ENCODE assay signal across 8 cellular contexts in genomic region chr16:27174007-27174406, GRCh38. TPM values are rescaled to one million over a fixed set of nuclear protein-coding genes. Genes with fewer than 3 reads are reported as not detected.
DNase-seq lines count a peak whose midpoint lies in the region; ATAC-seq and TF ChIP-seq lines count a peak whose summit lies in the region.

No MANE protein-coding gene starts in this region.

- TF ChIP-seq EP300 in SK-N-SH (IDR thresholded peaks at IDR 0.05; ENCODE audit: borderline replicate concordance in 1 of 2, low read depth in 1 of 2, low read length in 1 of 2) (peak in 1 of 2 experiments; percentile 53; a peak in 1 of 4 replicates), upper lobe of left lung (IDR thresholded peaks at IDR 0.05) (no peak)

- H2AFZ ChIP-seq in SK-N-SH (ENCODE audit: low read depth), result no peak overlapping the region

- TF ChIP-seq CTCF in SK-N-SH (IDR thresholded peaks at IDR 0.05) (no peak), colonic mucosa (IDR thresholded peaks at IDR 0.05) (no peak), upper lobe of left lung (IDR thresholded peaks at IDR 0.05) (no peak)

- TF ChIP-seq RAD21 in SK-N-SH (IDR thresholded peaks at IDR 0.05; ENCODE audit: low read length), result no peak; the same call in 1 of the 2 replicates

- no peak for ATAC-seq in SK-N-SH treated with all-trans-retinoic acid at 6 μM for 48 hours
- no peak for ATAC-seq in upper lobe of left lung (ENCODE audit: low FRiP score in 2 of 2)

- H3K4me1 ChIP-seq in SK-N-SH (ENCODE audit: control insufficient read depth in 1 of 2, insufficient read depth in 2 of 2, low read depth in 1 of 2, low read length in 1 of 2), result peaks cover 0 to 12% of the 10 kb centered on the region in 2 experiments; a peak in 2 of 4 replicates
- no peaks in the 10 kb centered on the region for H3K4me1 ChIP-seq in colonic mucosa
- peaks cover 0 to under 1% (median 0%) of the 10 kb centered on the region in 4 donors for H3K4me1 ChIP-seq in upper lobe of left lung

- TF ChIP-seq POLR2A in upper lobe of left lung (IDR thresholded peaks at IDR 0.05), result no peak

- no peaks in the 10 kb centered on the region for H3K9me2 ChIP-seq in SK-N-SH

- DNase-seq in SK-N-SH (peak; percentile 52), colonic mucosa (no peak), upper lobe of left lung (peak; percentile 22 to 37), kidney glomerular epithelial cell (lab: John Stamatoyannopoulos, UW) (no peak), SW 1271 (lab: John Stamatoyannopoulos, UW) (no peak), ureter (ENCODE audit: low spot score) (no peak)
- peak; percentile 37 for DNase-seq in activated CD4-positive, CD25-positive, alpha-beta regulatory T cell treated with anti-CD3 and anti-CD28 coated beads, Interleukin-2, amount 50 U/mL, for 72 hours

- no peaks in the 10 kb centered on the region for H4K20me1 ChIP-seq in SK-N-SH (ENCODE audit: insufficient read depth)

- H3K36me3 ChIP-seq in SK-N-SH (replicated peaks in 1 of 2; ENCODE audit: control insufficient read depth in 1 of 2, insufficient read depth in 2 of 2, low read length in 1 of 2) (no peaks in the 10 kb centered on the region), colonic mucosa (no peaks in the 10 kb centered on the region), upper lobe of left lung (no peaks in the 10 kb centered on the region)

- no peaks in the 10 kb centered on the region for H3K9me3 ChIP-seq in SK-N-SH
- H3K9me3 ChIP-seq in colonic mucosa, result no peaks in the 10 kb centered on the region
- H3K9me3 ChIP-seq in upper lobe of left lung, result no peaks in the 10 kb centered on the region

- no peak overlapping the region for H3K9ac ChIP-seq in SK-N-SH
- peak overlapping the region; percentile 9 to 14 for H3K9ac ChIP-seq in colonic mucosa (ENCODE audit: low read depth in 2 of 2, low read length in 2 of 2)

- WGBS in SK-N-SH (ENCODE audit: low lambda C conversion rate), result 13% methylated on average over 7 of the region's 8 CpGs
- 17 to 19% methylated on average over 3 to 8 of the region's 8 CpGs for WGBS in upper lobe of left lung, 2 donors

- intact Hi-C loops in colonic mucosa (cut with DNase I), result no loop called here

- H3F3A ChIP-seq in SK-N-SH (replicated peaks; ENCODE audit: insufficient read depth), result peaks cover 9% of the 10 kb centered on the region

- H3K4me2 ChIP-seq in SK-N-SH, result no peak overlapping the region

- peak overlapping the region in 1 of 2 experiments; percentile 61; a peak in 2 of 4 replicates for H3K27ac ChIP-seq in SK-N-SH (ENCODE audit: low read depth in 2 of 2, low read length in 1 of 2)
- H3K27ac ChIP-seq in colonic mucosa, result no peak overlapping the region
- no peak overlapping the region for H3K27ac ChIP-seq in upper lobe of left lung

- H3K27me3 ChIP-seq in SK-N-SH (ENCODE audit: insufficient read depth), result no peaks in the 10 kb centered on the region
- H3K27me3 ChIP-seq in colonic mucosa, result no peaks in the 10 kb centered on the region
- no peaks in the 10 kb centered on the region for H3K27me3 ChIP-seq in upper lobe of left lung

- no peak overlapping the region for H3K4me3 ChIP-seq in SK-N-SH (ENCODE audit: low read depth in 2 of 2, low read length in 1 of 2)
- H3K4me3 ChIP-seq in colonic mucosa, result no peak overlapping the region
- H3K4me3 ChIP-seq in upper lobe of left lung, result no peak overlapping the region

- POLR2A ChIA-PET in SK-N-SH (lab: Yijun Ruan, JAX), result interaction anchor here (1.5 kb wide), 1 partner anchor 30 kb away, joined by 6 read pairs; the partner anchor contains the start of gene KDM8

- CTCF ChIA-PET in SK-N-SH (lab: Yijun Ruan, JAX), result interaction anchor here (0.7 to 8.5 kb wide), 8 partner anchors 11 to 283 kb away, joined by 3 to 68 read pairs (median 4); no protein-coding TSS in a partner anchor

- H3K79me2 ChIP-seq in SK-N-SH (ENCODE audit: insufficient read depth), result no peaks in the 10 kb centered on the region

TF ChIP-seq in SK-N-SH, 30 proteins besides CTCF, POLR2A, EP300 and RAD21:
- peak; percentile 29; the same call in 1 of the 2 replicates for TF ChIP-seq PBX3 (IDR thresholded peaks at IDR 0.05)
- TF ChIP-seq RCOR1 (IDR thresholded peaks at IDR 0.05; ENCODE audit: low read length), result peak; percentile 48; the same call in 1 of the 2 replicates
- TF ChIP-seq GATA2 (CRISPR knock-in tag; IDR thresholded peaks at IDR 0.05), result peak; percentile 89
- no peak for TF ChIP-seq MEF2A (IDR thresholded peaks at IDR 0.05; ENCODE audit: borderline replicate concordance, low read depth)
- TF ChIP-seq GABPA (IDR thresholded peaks at IDR 0.05; ENCODE audit: low read depth), result no peak
- TF ChIP-seq FOXJ3 (CRISPR knock-in tag; IDR thresholded peaks at IDR 0.05), result 0 out of 2 replicates have a peak, but pooled peaks have one; percentile 16
- TF ChIP-seq FOXM1 (IDR thresholded peaks at IDR 0.05; ENCODE audit: low read depth), result no peak
- no peak for TF ChIP-seq MXI1 (IDR thresholded peaks at IDR 0.05; ENCODE audit: low read depth, low read length)
TF ChIP-seq in SK-N-SH: peak in this region for 4.

TF ChIP-seq in SK-N-SH treated with all-trans-retinoic acid at 6 μM for 48 hours, 23 proteins besides CTCF, POLR2A, EP300 and RAD21 (continues in another document):
- TF ChIP-seq ZC3H10 (CRISPR knock-in tag; IDR thresholded peaks at IDR 0.05) (no peak), CREB5 (CRISPR knock-in tag; IDR thresholded peaks at IDR 0.05; ENCODE audit: low read depth) (no peak), ZNF70 (CRISPR knock-in tag; IDR thresholded peaks at IDR 0.05) (no peak), BACH2 (CRISPR knock-in tag; IDR thresholded peaks at IDR 0.05; ENCODE audit: borderline replicate concordance) (no peak), RARB (CRISPR knock-in tag; IDR thresholded peaks at IDR 0.05) (no peak), ZNF8 (CRISPR knock-in tag; IDR thresholded peaks at IDR 0.05) (no peak), PPARA (CRISPR knock-in tag; IDR thresholded peaks at IDR 0.05; ENCODE audit: borderline replicate concordance) (no peak), ARNTL (CRISPR knock-in tag; IDR thresholded peaks at IDR 0.05; ENCODE audit: borderline replicate concordance, low read depth) (no peak), ISL1 (CRISPR knock-in tag; IDR thresholded peaks at IDR 0.05) (no peak), SNAI2 (CRISPR knock-in tag; IDR thresholded peaks at IDR 0.05) (no peak), OSR1 (CRISPR knock-in tag; IDR thresholded peaks at IDR 0.05) (no peak), TOX (CRISPR knock-in tag; IDR thresholded peaks at IDR 0.05; ENCODE audit: borderline replicate concordance) (no peak), TCF4 (CRISPR knock-in tag; IDR thresholded peaks at IDR 0.05; ENCODE audit: borderline replicate concordance) (no peak), GLIS3 (CRISPR knock-in tag; IDR thresholded peaks at IDR 0.05) (no peak), ZFP3 (CRISPR knock-in tag; IDR thresholded peaks at IDR 0.05) (no peak)
- TF ChIP-seq, protein P1, sequence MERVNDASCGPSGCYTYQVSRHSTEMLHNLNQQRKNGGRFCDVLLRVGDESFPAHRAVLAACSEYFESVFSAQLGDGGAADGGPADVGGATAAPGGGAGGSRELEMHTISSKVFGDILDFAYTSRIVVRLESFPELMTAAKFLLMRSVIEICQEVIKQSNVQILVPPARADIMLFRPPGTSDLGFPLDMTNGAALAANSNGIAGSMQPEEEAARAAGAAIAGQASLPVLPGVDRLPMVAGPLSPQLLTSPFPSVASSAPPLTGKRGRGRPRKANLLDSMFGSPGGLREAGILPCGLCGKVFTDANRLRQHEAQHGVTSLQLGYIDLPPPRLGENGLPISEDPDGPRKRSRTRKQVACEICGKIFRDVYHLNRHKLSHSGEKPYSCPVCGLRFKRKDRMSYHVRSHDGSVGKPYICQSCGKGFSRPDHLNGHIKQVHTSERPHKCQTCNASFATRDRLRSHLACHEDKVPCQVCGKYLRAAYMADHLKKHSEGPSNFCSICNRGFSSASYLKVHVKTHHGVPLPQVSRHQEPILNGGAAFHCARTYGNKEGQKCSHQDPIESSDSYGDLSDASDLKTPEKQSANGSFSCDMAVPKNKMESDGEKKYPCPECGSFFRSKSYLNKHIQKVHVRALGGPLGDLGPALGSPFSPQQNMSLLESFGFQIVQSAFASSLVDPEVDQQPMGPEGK (CRISPR knock-in tag; IDR thresholded peaks at IDR 0.05; ENCODE audit: borderline replicate concordance), result no peak

RNA-seq across cellular contexts. Expression of gene KDM8, which starts 29.3 kb away (rescaled TPM):
- polyA plus RNA-seq in SK-N-SH (2012; rRNA removed), result 3.3 and 3.9 TPM in 2 replicates
- polyA plus RNA-seq in SK-N-SH (2012; cell fraction: cytosol; rRNA removed), result 1.5 and 2.2 TPM in 2 replicates
- polyA plus RNA-seq in SK-N-SH (2012; cell fraction: nucleus; rRNA removed), result 10.9 and 11.8 TPM in 2 replicates
- 1 to 10 TPM; 5.2 to 7.1 TPM for total RNA-seq in colonic mucosa
- total RNA-seq in upper lobe of left lung, result 10 to 100 TPM in 1 of 6 donors, 1 to 10 TPM in 5; 5.1 to 50.3 (median 6.2) TPM
- total RNA-seq in ureter, result 13.9 TPM

Comparison
In these comparisons a context has a peak if more than half of its experiments do, and no peak if none do; other contexts are left out.
1. DNase-seq: peak in SK-N-SH (single experiment), activated CD4-positive, CD25-positive, alpha-beta regulatory T cell treated with anti-CD3 and anti-CD28 coated beads, Interleukin-2, amount 50 U/mL, for 72 hours (single experiment) and upper lobe of left lung (2 of 2); none in colonic mucosa (single experiment), kidney glomerular epithelial cell (single experiment), SW 1271 (0 of 2) and ureter (single experiment).